Comparison of ENCODE assay signal across 8 cellular contexts in genomic region chr18:77062518-77063003, GRCh38.
DNase-seq lines count a peak whose midpoint lies in the region; ATAC-seq and TF ChIP-seq lines count a peak whose summit lies in the region.

No MANE protein-coding gene starts in this region.

- H3K4me3 ChIP-seq in esophagus (ENCODE audit: low read depth in 1 of 2, low read length in 2 of 2) (no peak overlapping the region), stomach (no peak overlapping the region)

- no peak for TF ChIP-seq CTCF in stomach (IDR thresholded peaks at IDR 0.05)

- intact Hi-C loops in stomach (cut with DNase I; ENCODE audit: low total_unique reads) = no loop called here

- no peak for TF ChIP-seq EP300 in stomach (IDR thresholded peaks at IDR 0.05)

- peak; percentile 61 for ATAC-seq in HG03159 (IDR thresholded peaks at IDR 0.05; ENCODE audit: unreplicated experiment)
- ATAC-seq in activated CD4-positive, CD25-positive, alpha-beta regulatory T cell treated with anti-CD3 and anti-CD28 coated beads, Interleukin-2, amount 50 U/mL, for 24 hours = peak; percentile 71 to 82

- H3K9me3 ChIP-seq in esophagus (ENCODE audit: control insufficient read depth in 2 of 2, insufficient read depth in 1 of 2, low read depth in 1 of 2, low read length in 1 of 2) (no peaks in the 10 kb centered on the region), stomach (no peaks in the 10 kb centered on the region)

- peak in 3 of 4 experiments; percentile 28 to 34 (median 32) for DNase-seq in activated CD4-positive, CD25-positive, alpha-beta regulatory T cell (lab: John Stamatoyannopoulos, UW)
- no peak for DNase-seq in activated CD4-positive, CD25-positive, alpha-beta regulatory T cell treated with anti-CD3 and anti-CD28 coated beads, Interleukin-2, amount 50 U/mL, for 72 hours
- DNase-seq in stomach (peak; percentile 55), SIG-M5 (lab: John Stamatoyannopoulos, UW) (no peak), AG20443 (ENCODE audit: low spot score) (no peak)

- H3K36me3 ChIP-seq in esophagus (ENCODE audit: control insufficient read depth in 2 of 2, insufficient read depth in 2 of 2, low read length in 1 of 2) = peaks cover 0 to 8% of the 10 kb centered on the region in 2 donors
- peaks cover 0 to 29% (median 10%) of the 10 kb centered on the region in 4 donors for H3K36me3 ChIP-seq in stomach

- no peak for TF ChIP-seq POLR2A in stomach (IDR thresholded peaks at IDR 0.05)

- H3K27me3 ChIP-seq in esophagus (ENCODE audit: control insufficient read depth in 1 of 2, insufficient read depth in 2 of 2, low read length in 2 of 2) (no peaks in the 10 kb centered on the region), stomach (no peaks in the 10 kb centered on the region)

- H3K4me1 ChIP-seq in esophagus (ENCODE audit: control insufficient read depth in 2 of 2, insufficient read depth in 2 of 2, low read length in 1 of 2) (peaks cover 4 to 5% of the 10 kb centered on the region in 2 donors), stomach (peaks cover 60 to 95% (median 72%) of the 10 kb centered on the region in 4 donors)

- WGBS in esophagus, 2 donors = 62 to 77% methylated on average over 12 of the region's 12 CpGs
- 22 to 46% (median 36%) methylated on average over 12 of the region's 12 CpGs for WGBS in stomach, 5 donors

- H3K27ac ChIP-seq in esophagus (ENCODE audit: low read depth in 2 of 2, low read length in 1 of 2) (peak overlapping the region; percentile 40 to 47), stomach (peak overlapping the region; percentile 52 to 93 (median 68))

Comparison
In these comparisons a context has a peak if more than half of its experiments do, and no peak if none do; other contexts are left out.
1. DNase-seq: peak in activated CD4-positive, CD25-positive, alpha-beta regulatory T cell (3 of 4) and stomach (single experiment); none in activated CD4-positive, CD25-positive, alpha-beta regulatory T cell treated with anti-CD3 and anti-CD28 coated beads, Interleukin-2, amount 50 U/mL, for 72 hours (single experiment), SIG-M5 (single experiment) and AG20443 (single experiment).